1 cellular context compared by ENCODE assay signal in the genomic region with DNA sequence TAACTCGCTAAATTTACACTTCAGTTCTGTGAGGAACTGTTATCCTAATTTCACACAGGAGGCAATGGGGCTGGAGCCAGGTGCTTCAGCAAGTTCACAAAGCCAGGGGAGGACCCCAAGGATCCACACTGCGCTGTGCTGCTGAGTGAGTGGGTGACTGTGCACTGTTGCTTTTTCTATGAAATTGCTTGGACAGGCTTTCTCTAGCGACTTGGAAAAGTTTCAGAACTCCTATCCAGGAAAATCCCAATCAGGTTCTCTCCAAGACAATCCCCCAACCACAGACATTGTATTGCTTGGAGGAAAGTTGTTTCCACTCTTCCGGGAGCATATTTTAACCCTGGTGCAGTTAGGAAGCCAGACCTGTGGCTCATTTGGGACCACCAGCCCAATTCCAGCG.
TF ChIP-seq lines count a peak whose summit lies in the region.

No MANE protein-coding gene starts in this region.

TF ChIP-seq in A549, 52 proteins besides CTCF, POLR2A, EP300 and RAD21 (continued from another document):
- TF ChIP-seq, protein P1, sequence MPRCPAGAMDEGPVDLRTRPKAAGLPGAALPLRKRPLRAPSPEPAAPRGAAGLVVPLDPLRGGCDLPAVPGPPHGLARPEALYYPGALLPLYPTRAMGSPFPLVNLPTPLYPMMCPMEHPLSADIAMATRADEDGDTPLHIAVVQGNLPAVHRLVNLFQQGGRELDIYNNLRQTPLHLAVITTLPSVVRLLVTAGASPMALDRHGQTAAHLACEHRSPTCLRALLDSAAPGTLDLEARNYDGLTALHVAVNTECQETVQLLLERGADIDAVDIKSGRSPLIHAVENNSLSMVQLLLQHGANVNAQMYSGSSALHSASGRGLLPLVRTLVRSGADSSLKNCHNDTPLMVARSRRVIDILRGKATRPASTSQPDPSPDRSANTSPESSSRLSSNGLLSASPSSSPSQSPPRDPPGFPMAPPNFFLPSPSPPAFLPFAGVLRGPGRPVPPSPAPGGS (IDR thresholded peaks at IDR 0.05): no peak
- TF ChIP-seq, protein P2, sequence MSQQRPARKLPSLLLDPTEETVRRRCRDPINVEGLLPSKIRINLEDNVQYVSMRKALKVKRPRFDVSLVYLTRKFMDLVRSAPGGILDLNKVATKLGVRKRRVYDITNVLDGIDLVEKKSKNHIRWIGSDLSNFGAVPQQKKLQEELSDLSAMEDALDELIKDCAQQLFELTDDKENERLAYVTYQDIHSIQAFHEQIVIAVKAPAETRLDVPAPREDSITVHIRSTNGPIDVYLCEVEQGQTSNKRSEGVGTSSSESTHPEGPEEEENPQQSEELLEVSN (IDR thresholded peaks at IDR 0.05; ENCODE audit: borderline replicate concordance, low read depth): no peak
- TF ChIP-seq, protein P3, sequence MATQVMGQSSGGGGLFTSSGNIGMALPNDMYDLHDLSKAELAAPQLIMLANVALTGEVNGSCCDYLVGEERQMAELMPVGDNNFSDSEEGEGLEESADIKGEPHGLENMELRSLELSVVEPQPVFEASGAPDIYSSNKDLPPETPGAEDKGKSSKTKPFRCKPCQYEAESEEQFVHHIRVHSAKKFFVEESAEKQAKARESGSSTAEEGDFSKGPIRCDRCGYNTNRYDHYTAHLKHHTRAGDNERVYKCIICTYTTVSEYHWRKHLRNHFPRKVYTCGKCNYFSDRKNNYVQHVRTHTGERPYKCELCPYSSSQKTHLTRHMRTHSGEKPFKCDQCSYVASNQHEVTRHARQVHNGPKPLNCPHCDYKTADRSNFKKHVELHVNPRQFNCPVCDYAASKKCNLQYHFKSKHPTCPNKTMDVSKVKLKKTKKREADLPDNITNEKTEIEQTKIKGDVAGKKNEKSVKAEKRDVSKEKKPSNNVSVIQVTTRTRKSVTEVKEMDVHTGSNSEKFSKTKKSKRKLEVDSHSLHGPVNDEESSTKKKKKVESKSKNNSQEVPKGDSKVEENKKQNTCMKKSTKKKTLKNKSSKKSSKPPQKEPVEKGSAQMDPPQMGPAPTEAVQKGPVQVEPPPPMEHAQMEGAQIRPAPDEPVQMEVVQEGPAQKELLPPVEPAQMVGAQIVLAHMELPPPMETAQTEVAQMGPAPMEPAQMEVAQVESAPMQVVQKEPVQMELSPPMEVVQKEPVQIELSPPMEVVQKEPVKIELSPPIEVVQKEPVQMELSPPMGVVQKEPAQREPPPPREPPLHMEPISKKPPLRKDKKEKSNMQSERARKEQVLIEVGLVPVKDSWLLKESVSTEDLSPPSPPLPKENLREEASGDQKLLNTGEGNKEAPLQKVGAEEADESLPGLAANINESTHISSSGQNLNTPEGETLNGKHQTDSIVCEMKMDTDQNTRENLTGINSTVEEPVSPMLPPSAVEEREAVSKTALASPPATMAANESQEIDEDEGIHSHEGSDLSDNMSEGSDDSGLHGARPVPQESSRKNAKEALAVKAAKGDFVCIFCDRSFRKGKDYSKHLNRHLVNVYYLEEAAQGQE (IDR thresholded peaks at IDR 0.05): no peak
- TF ChIP-seq JUNB (IDR thresholded peaks at IDR 0.05): no peak
- TF ChIP-seq ZC3H11A (IDR thresholded peaks at IDR 0.05): no peak
- no peak for TF ChIP-seq SMC3 (IDR thresholded peaks at IDR 0.05)
- TF ChIP-seq CBX2 (IDR thresholded peaks at IDR 0.05; ENCODE audit: borderline replicate concordance, low read depth): no peak
